Comparison of ENCODE assay signal across 1 cellular context in the genomic region with DNA sequence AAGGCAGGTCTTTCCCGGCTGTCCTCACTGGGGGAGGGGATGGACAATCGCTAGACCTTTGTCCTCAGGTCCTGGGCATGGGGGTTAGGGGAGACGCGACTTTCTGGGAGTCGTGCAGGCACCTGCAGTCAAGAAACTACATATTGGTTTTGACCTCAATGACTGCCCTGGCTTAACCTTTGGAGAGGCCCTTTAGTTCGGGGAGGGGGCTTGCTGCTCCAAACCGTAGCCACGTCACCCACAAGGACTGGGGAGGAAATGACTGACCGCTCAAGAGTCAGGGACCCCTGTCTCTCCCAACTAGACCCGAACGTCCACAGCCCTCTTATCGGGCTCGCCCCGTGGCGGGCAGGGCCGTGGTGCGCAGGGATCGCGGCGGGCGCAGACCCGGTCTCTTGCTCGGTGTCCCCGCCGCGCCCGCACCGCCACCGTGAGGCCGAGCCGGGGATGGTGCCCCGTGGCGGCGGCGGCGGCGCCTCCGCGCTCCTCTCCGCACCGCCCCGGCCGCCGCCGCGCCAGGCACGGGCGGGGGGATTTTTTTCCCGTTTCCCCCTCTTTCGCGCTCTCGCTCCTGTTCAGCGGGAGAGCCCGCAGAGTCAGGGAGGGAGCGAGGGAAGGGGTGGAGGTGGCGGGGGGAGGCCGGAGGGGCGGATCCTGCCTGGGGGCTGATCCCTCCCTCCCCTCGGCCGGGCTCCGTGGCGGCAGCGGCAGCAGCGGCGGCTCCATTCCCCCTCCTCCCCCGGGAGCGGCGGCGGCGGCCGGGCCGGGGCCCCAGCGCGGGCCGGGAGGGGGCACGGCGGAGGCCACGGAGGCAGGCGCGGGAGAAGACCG.
TF ChIP-seq lines count a peak whose summit lies in the region.

A gene (plus strand): TSS at position 696 of the 831 bp plus-strand sequence. CDS start 3,579 bp downstream, outside the sequence.

TF ChIP-seq in K562, 482 proteins besides CTCF, POLR2A, EP300 and RAD21 (continued from another document and continues in another):
- TF ChIP-seq, protein P1, sequence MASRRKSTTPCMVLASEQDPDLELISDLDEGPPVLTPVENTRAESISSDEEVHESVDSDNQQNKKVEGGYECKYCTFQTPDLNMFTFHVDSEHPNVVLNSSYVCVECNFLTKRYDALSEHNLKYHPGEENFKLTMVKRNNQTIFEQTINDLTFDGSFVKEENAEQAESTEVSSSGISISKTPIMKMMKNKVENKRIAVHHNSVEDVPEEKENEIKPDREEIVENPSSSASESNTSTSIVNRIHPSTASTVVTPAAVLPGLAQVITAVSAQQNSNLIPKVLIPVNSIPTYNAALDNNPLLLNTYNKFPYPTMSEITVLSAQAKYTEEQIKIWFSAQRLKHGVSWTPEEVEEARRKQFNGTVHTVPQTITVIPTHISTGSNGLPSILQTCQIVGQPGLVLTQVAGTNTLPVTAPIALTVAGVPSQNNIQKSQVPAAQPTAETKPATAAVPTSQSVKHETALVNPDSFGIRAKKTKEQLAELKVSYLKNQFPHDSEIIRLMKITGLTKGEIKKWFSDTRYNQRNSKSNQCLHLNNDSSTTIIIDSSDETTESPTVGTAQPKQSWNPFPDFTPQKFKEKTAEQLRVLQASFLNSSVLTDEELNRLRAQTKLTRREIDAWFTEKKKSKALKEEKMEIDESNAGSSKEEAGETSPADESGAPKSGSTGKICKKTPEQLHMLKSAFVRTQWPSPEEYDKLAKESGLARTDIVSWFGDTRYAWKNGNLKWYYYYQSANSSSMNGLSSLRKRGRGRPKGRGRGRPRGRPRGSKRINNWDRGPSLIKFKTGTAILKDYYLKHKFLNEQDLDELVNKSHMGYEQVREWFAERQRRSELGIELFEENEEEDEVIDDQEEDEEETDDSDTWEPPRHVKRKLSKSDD (conservative IDR thresholded peaks at IDR 0.05; ENCODE audit: low read length): no peak
- TF ChIP-seq ARID1B (IDR thresholded peaks at IDR 0.05): no peak
- TF ChIP-seq, protein P2, sequence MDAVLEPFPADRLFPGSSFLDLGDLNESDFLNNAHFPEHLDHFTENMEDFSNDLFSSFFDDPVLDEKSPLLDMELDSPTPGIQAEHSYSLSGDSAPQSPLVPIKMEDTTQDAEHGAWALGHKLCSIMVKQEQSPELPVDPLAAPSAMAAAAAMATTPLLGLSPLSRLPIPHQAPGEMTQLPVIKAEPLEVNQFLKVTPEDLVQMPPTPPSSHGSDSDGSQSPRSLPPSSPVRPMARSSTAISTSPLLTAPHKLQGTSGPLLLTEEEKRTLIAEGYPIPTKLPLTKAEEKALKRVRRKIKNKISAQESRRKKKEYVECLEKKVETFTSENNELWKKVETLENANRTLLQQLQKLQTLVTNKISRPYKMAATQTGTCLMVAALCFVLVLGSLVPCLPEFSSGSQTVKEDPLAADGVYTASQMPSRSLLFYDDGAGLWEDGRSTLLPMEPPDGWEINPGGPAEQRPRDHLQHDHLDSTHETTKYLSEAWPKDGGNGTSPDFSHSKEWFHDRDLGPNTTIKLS (IDR thresholded peaks at IDR 0.05; ENCODE audit: borderline replicate concordance, low read depth): peak; percentile 83
- no peak for TF ChIP-seq ZNF3 (CRISPR knock-in tag; IDR thresholded peaks at IDR 0.05)
- TF ChIP-seq U2AF1 (optimal IDR thresholded peaks at IDR 0.05; ENCODE audit: low read depth, low read length): no peak
- TF ChIP-seq, protein P3, sequence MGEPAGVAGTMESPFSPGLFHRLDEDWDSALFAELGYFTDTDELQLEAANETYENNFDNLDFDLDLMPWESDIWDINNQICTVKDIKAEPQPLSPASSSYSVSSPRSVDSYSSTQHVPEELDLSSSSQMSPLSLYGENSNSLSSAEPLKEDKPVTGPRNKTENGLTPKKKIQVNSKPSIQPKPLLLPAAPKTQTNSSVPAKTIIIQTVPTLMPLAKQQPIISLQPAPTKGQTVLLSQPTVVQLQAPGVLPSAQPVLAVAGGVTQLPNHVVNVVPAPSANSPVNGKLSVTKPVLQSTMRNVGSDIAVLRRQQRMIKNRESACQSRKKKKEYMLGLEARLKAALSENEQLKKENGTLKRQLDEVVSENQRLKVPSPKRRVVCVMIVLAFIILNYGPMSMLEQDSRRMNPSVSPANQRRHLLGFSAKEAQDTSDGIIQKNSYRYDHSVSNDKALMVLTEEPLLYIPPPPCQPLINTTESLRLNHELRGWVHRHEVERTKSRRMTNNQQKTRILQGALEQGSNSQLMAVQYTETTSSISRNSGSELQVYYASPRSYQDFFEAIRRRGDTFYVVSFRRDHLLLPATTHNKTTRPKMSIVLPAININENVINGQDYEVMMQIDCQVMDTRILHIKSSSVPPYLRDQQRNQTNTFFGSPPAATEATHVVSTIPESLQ (CRISPR knock-in tag; IDR thresholded peaks at IDR 0.05): no peak
- peak; percentile 58 for TF ChIP-seq TAF1 (IDR thresholded peaks at IDR 0.05; ENCODE audit: control insufficient read depth, extremely low read depth, insufficient read depth, low read length, severe bottlenecking)
- TF ChIP-seq SMARCB1 (IDR thresholded peaks at IDR 0.05; ENCODE audit: insufficient read length, low read depth): no peak
- TF ChIP-seq, protein P4, sequence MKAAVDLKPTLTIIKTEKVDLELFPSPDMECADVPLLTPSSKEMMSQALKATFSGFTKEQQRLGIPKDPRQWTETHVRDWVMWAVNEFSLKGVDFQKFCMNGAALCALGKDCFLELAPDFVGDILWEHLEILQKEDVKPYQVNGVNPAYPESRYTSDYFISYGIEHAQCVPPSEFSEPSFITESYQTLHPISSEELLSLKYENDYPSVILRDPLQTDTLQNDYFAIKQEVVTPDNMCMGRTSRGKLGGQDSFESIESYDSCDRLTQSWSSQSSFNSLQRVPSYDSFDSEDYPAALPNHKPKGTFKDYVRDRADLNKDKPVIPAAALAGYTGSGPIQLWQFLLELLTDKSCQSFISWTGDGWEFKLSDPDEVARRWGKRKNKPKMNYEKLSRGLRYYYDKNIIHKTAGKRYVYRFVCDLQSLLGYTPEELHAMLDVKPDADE (conservative IDR thresholded peaks at IDR 0.05; ENCODE audit: control insufficient read depth, low read depth, low read length): no peak; the same call in 1 of the 2 replicates
- TF ChIP-seq, protein P5, sequence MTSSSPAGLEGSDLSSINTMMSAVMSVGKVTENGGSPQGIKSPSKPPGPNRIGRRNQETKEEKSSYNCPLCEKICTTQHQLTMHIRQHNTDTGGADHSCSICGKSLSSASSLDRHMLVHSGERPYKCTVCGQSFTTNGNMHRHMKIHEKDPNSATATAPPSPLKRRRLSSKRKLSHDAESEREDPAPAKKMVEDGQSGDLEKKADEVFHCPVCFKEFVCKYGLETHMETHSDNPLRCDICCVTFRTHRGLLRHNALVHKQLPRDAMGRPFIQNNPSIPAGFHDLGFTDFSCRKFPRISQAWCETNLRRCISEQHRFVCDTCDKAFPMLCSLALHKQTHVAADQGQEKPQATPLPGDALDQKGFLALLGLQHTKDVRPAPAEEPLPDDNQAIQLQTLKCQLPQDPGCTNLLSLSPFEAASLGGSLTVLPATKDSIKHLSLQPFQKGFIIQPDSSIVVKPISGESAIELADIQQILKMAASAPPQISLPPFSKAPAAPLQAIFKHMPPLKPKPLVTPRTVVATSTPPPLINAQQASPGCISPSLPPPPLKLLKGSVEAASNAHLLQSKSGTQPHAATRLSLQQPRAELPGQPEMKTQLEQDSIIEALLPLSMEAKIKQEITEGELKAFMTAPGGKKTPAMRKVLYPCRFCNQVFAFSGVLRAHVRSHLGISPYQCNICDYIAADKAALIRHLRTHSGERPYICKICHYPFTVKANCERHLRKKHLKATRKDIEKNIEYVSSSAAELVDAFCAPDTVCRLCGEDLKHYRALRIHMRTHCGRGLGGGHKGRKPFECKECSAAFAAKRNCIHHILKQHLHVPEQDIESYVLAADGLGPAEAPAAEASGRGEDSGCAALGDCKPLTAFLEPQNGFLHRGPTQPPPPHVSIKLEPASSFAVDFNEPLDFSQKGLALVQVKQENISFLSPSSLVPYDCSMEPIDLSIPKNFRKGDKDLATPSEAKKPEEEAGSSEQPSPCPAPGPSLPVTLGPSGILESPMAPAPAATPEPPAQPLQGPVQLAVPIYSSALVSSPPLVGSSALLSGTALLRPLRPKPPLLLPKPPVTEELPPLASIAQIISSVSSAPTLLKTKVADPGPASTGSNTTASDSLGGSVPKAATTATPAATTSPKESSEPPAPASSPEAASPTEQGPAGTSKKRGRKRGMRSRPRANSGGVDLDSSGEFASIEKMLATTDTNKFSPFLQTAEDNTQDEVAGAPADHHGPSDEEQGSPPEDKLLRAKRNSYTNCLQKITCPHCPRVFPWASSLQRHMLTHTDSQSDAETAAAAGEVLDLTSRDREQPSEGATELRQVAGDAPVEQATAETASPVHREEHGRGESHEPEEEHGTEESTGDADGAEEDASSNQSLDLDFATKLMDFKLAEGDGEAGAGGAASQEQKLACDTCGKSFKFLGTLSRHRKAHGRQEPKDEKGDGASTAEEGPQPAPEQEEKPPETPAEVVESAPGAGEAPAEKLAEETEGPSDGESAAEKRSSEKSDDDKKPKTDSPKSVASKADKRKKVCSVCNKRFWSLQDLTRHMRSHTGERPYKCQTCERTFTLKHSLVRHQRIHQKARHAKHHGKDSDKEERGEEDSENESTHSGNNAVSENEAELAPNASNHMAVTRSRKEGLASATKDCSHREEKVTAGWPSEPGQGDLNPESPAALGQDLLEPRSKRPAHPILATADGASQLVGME (CRISPR knock-in tag; IDR thresholded peaks at IDR 0.05): no peak
- TF ChIP-seq LARP7 (IDR thresholded peaks at IDR 0.05): no peak
- TF ChIP-seq ATF7 (IDR thresholded peaks at IDR 0.05): 0 out of 2 replicates have a peak, but pooled peaks have one; percentile 26
- TF ChIP-seq BHLHE40 (IDR thresholded peaks at IDR 0.05; ENCODE audit: low read length): no peak
- TF ChIP-seq, protein P6, sequence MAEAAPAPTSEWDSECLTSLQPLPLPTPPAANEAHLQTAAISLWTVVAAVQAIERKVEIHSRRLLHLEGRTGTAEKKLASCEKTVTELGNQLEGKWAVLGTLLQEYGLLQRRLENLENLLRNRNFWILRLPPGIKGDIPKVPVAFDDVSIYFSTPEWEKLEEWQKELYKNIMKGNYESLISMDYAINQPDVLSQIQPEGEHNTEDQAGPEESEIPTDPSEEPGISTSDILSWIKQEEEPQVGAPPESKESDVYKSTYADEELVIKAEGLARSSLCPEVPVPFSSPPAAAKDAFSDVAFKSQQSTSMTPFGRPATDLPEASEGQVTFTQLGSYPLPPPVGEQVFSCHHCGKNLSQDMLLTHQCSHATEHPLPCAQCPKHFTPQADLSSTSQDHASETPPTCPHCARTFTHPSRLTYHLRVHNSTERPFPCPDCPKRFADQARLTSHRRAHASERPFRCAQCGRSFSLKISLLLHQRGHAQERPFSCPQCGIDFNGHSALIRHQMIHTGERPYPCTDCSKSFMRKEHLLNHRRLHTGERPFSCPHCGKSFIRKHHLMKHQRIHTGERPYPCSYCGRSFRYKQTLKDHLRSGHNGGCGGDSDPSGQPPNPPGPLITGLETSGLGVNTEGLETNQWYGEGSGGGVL (CRISPR knock-in tag; IDR thresholded peaks at IDR 0.05): no peak
- no peak for TF ChIP-seq NBN (IDR thresholded peaks at IDR 0.05; ENCODE audit: low read depth)
- TF ChIP-seq SRSF9 (IDR thresholded peaks at IDR 0.05; ENCODE audit: borderline replicate concordance, low read depth, low read length): no peak
- TF ChIP-seq ZBTB1 (CRISPR knock-in tag; IDR thresholded peaks at IDR 0.05; ENCODE audit: borderline replicate concordance, low read depth): peak; percentile 25; the same call in 1 of the 2 replicates
- TF ChIP-seq TAF9B (IDR thresholded peaks at IDR 0.05; ENCODE audit: partially characterized antibody): no peak
- TF ChIP-seq TRIM24 (IDR thresholded peaks at IDR 0.05): no peak
- TF ChIP-seq, protein P7, sequence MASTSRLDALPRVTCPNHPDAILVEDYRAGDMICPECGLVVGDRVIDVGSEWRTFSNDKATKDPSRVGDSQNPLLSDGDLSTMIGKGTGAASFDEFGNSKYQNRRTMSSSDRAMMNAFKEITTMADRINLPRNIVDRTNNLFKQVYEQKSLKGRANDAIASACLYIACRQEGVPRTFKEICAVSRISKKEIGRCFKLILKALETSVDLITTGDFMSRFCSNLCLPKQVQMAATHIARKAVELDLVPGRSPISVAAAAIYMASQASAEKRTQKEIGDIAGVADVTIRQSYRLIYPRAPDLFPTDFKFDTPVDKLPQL (IDR thresholded peaks at IDR 0.05; ENCODE audit: extremely low read depth, insufficient read length): no peak
- TF ChIP-seq ESRRA (IDR thresholded peaks at IDR 0.05; ENCODE audit: borderline replicate concordance, low read depth): peak; percentile 72
- peak; percentile 22 to 71; a peak in 2 of 4 replicates for TF ChIP-seq NONO (IDR thresholded peaks at IDR 0.05; ENCODE audit: low read depth in 2 of 2, low read length in 1 of 2)
- TF ChIP-seq TARDBP (IDR thresholded peaks at IDR 0.05): no peak
- peak; percentile 12; the same call in 1 of the 2 replicates for TF ChIP-seq ZNF24 (IDR thresholded peaks at IDR 0.05)
- peak; percentile 95 for TF ChIP-seq CXXC5 (CRISPR knock-in tag; IDR thresholded peaks at IDR 0.05)
- TF ChIP-seq ZSCAN32 (CRISPR knock-in tag; IDR thresholded peaks at IDR 0.05): no peak
- TF ChIP-seq, protein P8, sequence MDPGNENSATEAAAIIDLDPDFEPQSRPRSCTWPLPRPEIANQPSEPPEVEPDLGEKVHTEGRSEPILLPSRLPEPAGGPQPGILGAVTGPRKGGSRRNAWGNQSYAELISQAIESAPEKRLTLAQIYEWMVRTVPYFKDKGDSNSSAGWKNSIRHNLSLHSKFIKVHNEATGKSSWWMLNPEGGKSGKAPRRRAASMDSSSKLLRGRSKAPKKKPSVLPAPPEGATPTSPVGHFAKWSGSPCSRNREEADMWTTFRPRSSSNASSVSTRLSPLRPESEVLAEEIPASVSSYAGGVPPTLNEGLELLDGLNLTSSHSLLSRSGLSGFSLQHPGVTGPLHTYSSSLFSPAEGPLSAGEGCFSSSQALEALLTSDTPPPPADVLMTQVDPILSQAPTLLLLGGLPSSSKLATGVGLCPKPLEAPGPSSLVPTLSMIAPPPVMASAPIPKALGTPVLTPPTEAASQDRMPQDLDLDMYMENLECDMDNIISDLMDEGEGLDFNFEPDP (CRISPR knock-in tag; IDR thresholded peaks at IDR 0.05): no peak
- TF ChIP-seq ZNF263 (CRISPR knock-in tag; IDR thresholded peaks at IDR 0.05; ENCODE audit: borderline replicate concordance): no peak
- TF ChIP-seq RBM39 (optimal IDR thresholded peaks at IDR 0.05; ENCODE audit: low read depth, low read length): no peak
- no peak for TF ChIP-seq RUNX1 (IDR thresholded peaks at IDR 0.05; ENCODE audit: low read depth)
- TF ChIP-seq NR4A1 (CRISPR knock-in tag; IDR thresholded peaks at IDR 0.05): no peak
- peak; percentile 37; the same call in 1 of the 2 replicates for TF ChIP-seq NR4A1 (tag; IDR thresholded peaks at IDR 0.05)
- no peak for TF ChIP-seq SIRT6 (IDR thresholded peaks at IDR 0.05; ENCODE audit: low read depth, low read length)
- TF ChIP-seq DDX20 (tag; IDR thresholded peaks at IDR 0.05; ENCODE audit: low read depth): no peak
- no peak for TF ChIP-seq ZNF766 (CRISPR knock-in tag; conservative IDR thresholded peaks at IDR 0.05)
- TF ChIP-seq ZBTB8A (IDR thresholded peaks at IDR 0.05; ENCODE audit: partially characterized antibody): no peak
- TF ChIP-seq CTBP1 (IDR thresholded peaks at IDR 0.05; ENCODE audit: borderline replicate concordance): peak; percentile 93
- no peak for TF ChIP-seq TEAD4 (IDR thresholded peaks at IDR 0.05; ENCODE audit: low read length)
- no peak for TF ChIP-seq TEAD4 (CRISPR knock-in tag; IDR thresholded peaks at IDR 0.05; ENCODE audit: borderline replicate concordance)
